In the genomic region with DNA sequence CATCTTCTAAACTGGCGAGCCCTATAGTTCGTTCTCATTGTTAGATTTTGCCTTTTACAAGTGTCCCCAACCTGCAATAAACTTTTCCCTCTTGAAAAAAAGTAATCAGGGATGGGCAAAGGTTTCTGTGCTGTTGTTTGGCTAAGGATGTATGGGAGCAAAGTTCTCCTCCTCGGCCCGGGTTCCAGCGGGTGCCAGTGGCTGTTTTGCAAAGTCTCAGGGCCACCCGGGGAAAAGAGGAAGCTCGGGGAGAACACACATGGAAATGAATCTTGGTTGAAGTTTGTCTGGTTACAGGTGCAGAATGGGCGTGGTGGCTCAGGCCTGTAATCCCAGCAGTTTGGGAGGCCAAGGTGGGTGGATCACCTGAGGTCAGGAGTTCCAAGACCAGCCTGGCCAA, we compare ENCODE assay signal across 17 cellular contexts.
"Had no signal": no experiment of that assay in that cellular context is flagged by ENCODE, and none has a peak within 500 bp of the region (broad histone marks: within the 10 kb centered on the region; RNA-seq: fewer than 3 reads in every experiment).

No MANE protein-coding gene starts in this region.

- H3K4me1 Mint-ChIP-seq: activated B cell treated with CpG ODN at 0.5 μM for 24 hours; activated naive CD4-positive, alpha-beta T cell treated with anti-CD3 and anti-CD28 coated beads, Interleukin-2, amount 50 U/mL, for 24 hours; naive thymus-derived CD8-positive, alpha-beta T cell; stimulated activated naive B cell treated with anti-CD40 and anti-IgM and Interleukin-4, amounts not matched to agents 10 μg/mL and 1 μg/mL and 100 μg/mL, for 72 hours had no signal

- H3K27ac Mint-ChIP-seq: activated B cell treated with CpG ODN at 0.5 μM for 24 hours; activated CD8-positive, alpha-beta T cell treated with anti-CD3 and anti-CD28 coated beads for 36 hours; activated naive CD4-positive, alpha-beta T cell treated with anti-CD3 and anti-CD28 coated beads, Interleukin-2, amount 50 U/mL, for 24 hours; stimulated activated naive B cell treated with anti-CD40 and anti-IgM and Interleukin-4, amounts not matched to agents 10 μg/mL and 1 μg/mL and 100 μg/mL, for 72 hours had no signal

- H3K4me3 ChIP-seq: adrenal gland, lung, tibial artery, uterus had no signal

- H3K36me3 ChIP-seq: adrenal gland, uterus had no signal

- ATAC-seq: activated CD8-positive, alpha-beta T cell treated with anti-CD3 and anti-CD28 coated beads for 36 hours; naive thymus-derived CD8-positive, alpha-beta T cell; stimulated activated naive B cell treated with anti-CD40 and anti-IgM and Interleukin-4, amounts not matched to agents 10 μg/mL and 1 μg/mL and 100 μg/mL, for 72 hours had no signal

- H3K27me3 ChIP-seq: adrenal gland, foreskin keratinocyte, tibial artery, uterus had no signal

- DNase-seq: activated B cell treated with CpG ODN at 0.5 μM for 24 hours; activated CD4-positive, alpha-beta T cell treated with anti-CD3 and anti-CD28 coated beads for 48 hours; activated CD8-positive, alpha-beta T cell treated with anti-CD3 and anti-CD28 coated beads for 36 hours; activated effector memory CD4-positive, alpha-beta T cell treated with anti-CD3 and anti-CD28 coated beads, Interleukin-2, amount 50 U/mL, for 16 hours; activated T-cell treated with anti-CD3 and anti-CD28 coated beads, Interleukin-2, amount 50 U/mL, for 48 hours; adrenal gland; glutamatergic neuron; naive thymus-derived CD8-positive, alpha-beta T cell; stimulated activated CD4-positive, alpha-beta T cell treated with anti-CD3 and anti-CD28 coated beads, Interleukin-2, amount 100 ng/mL, for 48 hours; stimulated activated naive B cell treated with anti-CD40 and anti-IgM and Interleukin-4, amounts not matched to agents 10 μg/mL and 1 μg/mL and 100 μg/mL, for 72 hours; T-helper 2 cell; tibial artery; uterus had no signal

- H3K36me3 Mint-ChIP-seq: activated naive CD4-positive, alpha-beta T cell treated with anti-CD3 and anti-CD28 coated beads, Interleukin-2, amount 50 U/mL, for 24 hours had no signal

- H3K9me3 Mint-ChIP-seq: activated B cell treated with CpG ODN at 0.5 μM for 24 hours; activated CD8-positive, alpha-beta T cell treated with anti-CD3 and anti-CD28 coated beads for 36 hours; activated naive CD4-positive, alpha-beta T cell treated with anti-CD3 and anti-CD28 coated beads, Interleukin-2, amount 50 U/mL, for 24 hours; naive thymus-derived CD8-positive, alpha-beta T cell; stimulated activated naive B cell treated with anti-CD40 and anti-IgM and Interleukin-4, amounts not matched to agents 10 μg/mL and 1 μg/mL and 100 μg/mL, for 72 hours had no signal

- H3K9me3 ChIP-seq: adrenal gland, tibial artery, uterus had no signal

- H3K4me3 Mint-ChIP-seq: activated B cell treated with CpG ODN at 0.5 μM for 24 hours; activated CD8-positive, alpha-beta T cell treated with anti-CD3 and anti-CD28 coated beads for 36 hours; activated naive CD4-positive, alpha-beta T cell treated with anti-CD3 and anti-CD28 coated beads, Interleukin-2, amount 50 U/mL, for 24 hours; naive thymus-derived CD8-positive, alpha-beta T cell; stimulated activated naive B cell treated with anti-CD40 and anti-IgM and Interleukin-4, amounts not matched to agents 10 μg/mL and 1 μg/mL and 100 μg/mL, for 72 hours had no signal

- H3K27ac ChIP-seq: adrenal gland, foreskin keratinocyte, parathyroid adenoma, tibial artery, uterus had no signal

- H3K4me1 ChIP-seq: adrenal gland, parathyroid adenoma, uterus had no signal

- H3K27me3 Mint-ChIP-seq: activated B cell treated with CpG ODN at 0.5 μM for 24 hours; activated CD8-positive, alpha-beta T cell treated with anti-CD3 and anti-CD28 coated beads for 36 hours; activated naive CD4-positive, alpha-beta T cell treated with anti-CD3 and anti-CD28 coated beads, Interleukin-2, amount 50 U/mL, for 24 hours; naive thymus-derived CD8-positive, alpha-beta T cell; stimulated activated naive B cell treated with anti-CD40 and anti-IgM and Interleukin-4, amounts not matched to agents 10 μg/mL and 1 μg/mL and 100 μg/mL, for 72 hours had no signal
